In the genomic region with DNA sequence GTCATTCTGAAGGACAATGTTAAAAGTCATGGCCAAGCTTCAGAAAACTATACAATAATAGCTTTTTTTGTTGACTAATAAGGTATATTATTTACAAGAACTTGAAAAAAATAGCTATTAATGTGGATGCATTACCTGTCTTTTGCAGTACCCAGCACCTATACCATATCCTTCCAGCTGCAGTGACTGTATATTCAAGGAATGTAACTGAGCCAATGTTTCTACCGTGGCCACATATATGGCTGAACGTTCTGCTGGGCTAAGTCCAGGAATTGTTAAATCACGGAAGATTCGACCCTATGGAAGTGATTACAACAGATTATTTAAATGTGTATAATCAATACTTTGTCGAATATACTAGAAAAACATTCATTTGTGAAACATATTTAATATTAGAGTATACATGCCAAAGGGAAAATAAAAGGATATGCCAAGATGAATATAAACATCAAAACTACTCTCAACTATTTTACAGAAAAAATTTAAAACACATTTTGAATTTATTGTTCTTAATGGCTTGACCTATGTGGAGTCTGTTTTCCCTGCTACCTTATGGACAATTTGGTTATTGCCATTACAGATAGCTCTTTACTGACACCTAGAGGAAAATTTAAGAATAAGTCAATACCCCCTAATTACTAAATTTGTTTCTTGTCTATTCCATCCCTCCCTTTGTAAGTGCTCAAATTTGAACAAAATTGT, we compare ENCODE assay signal across 9 cellular contexts. TPM values are rescaled to one million over a fixed set of nuclear protein-coding genes. Genes with fewer than 3 reads are reported as not detected.
DNase-seq lines count a peak whose midpoint lies in the region; ATAC-seq and TF ChIP-seq lines count a peak whose summit lies in the region.
"Had no signal": no experiment of that assay in that cellular context is flagged by ENCODE, and none has a peak within 500 bp of the region (broad histone marks: within the 10 kb centered on the region; RNA-seq: fewer than 3 reads in every experiment).

No MANE protein-coding gene starts in this region.

- peak; percentile 17 for TF ChIP-seq CTCF in GM13976 (IDR thresholded peaks at IDR 0.05; ENCODE audit: borderline replicate concordance, control extremely low read depth, extremely low read depth, insufficient read depth, missing control alignments)
- peak; percentile 97 for TF ChIP-seq CTCF in activated B cell treated with CpG ODN at 0.5 μM for 24 hours (IDR thresholded peaks at IDR 0.05)
- peak; percentile 65 to 90 (median 82) for TF ChIP-seq CTCF in heart left ventricle (IDR thresholded peaks at IDR 0.05)

- in situ Hi-C loops in ACHN (cut with HindIII; ENCODE audit: low pct_ligation_motif_present, low pct_unique_long_range_greater_than_20kb, low sequenced_read_pairs) = loop anchor here (25.0 kb wide), 1 partner anchor 105 kb away; no protein-coding TSS in a partner anchor
- in situ Hi-C loops in GM13976 (cut with MboI; ENCODE audit: low sequenced_read_pairs, unreplicated experiment) = loop anchor here (25.0 kb wide), 1 partner anchor 105 kb away; no protein-coding TSS in a partner anchor

- POLR2A ChIA-PET in activated B cell treated with CpG ODN at 0.5 μM for 24 hours (lab: Charles Lee) = no interaction called here

- no peak overlapping the region for H3K4me3 Mint-ChIP-seq in activated B cell treated with CpG ODN at 0.5 μM for 24 hours
- H3K4me3 Mint-ChIP-seq: central memory CD8-positive, alpha-beta T cell had no signal

- H3K4me1 ChIP-seq in heart left ventricle = peaks cover 0 to 6% (median 0%) of the 10 kb centered on the region in 12 donors

- WGBS in heart left ventricle, 4 donors = 62 to 68% (median 65%) methylated on average over 5 of the region's 5 CpGs

- H3K4me1 Mint-ChIP-seq in activated B cell treated with CpG ODN at 0.5 μM for 24 hours = peaks cover 3% of the 10 kb centered on the region

- no peak overlapping the region for H3K4me3 ChIP-seq in heart left ventricle

- no peaks in the 10 kb centered on the region for H3K9me3 Mint-ChIP-seq in activated B cell treated with CpG ODN at 0.5 μM for 24 hours
- H3K9me3 Mint-ChIP-seq: central memory CD8-positive, alpha-beta T cell had no signal

- ATAC-seq in activated B cell treated with CpG ODN at 0.5 μM for 24 hours (ENCODE audit: low read depth) = no peak
- peak in 2 of 4 donors; percentile 57 to 76 for ATAC-seq in heart left ventricle
- ATAC-seq in HG03442 (IDR thresholded peaks at IDR 0.05; ENCODE audit: unreplicated experiment) = no peak

- peaks cover 27% of the 10 kb centered on the region for H3K36me3 Mint-ChIP-seq in activated B cell treated with CpG ODN at 0.5 μM for 24 hours (ENCODE audit: low read depth)

- no peak overlapping the region for H3K27ac Mint-ChIP-seq in activated B cell treated with CpG ODN at 0.5 μM for 24 hours

- H3K27ac ChIP-seq in heart left ventricle = no peak overlapping the region

- no peaks in the 10 kb centered on the region for H3K9me3 ChIP-seq in heart left ventricle

- TF ChIP-seq POLR2A in heart left ventricle (IDR thresholded peaks at IDR 0.05) = no peak

- H3K27me3 ChIP-seq in heart left ventricle = no peaks in the 10 kb centered on the region

- H3K27me3 Mint-ChIP-seq in activated B cell treated with CpG ODN at 0.5 μM for 24 hours = no peaks in the 10 kb centered on the region
- H3K27me3 Mint-ChIP-seq: central memory CD8-positive, alpha-beta T cell had no signal

- peak; percentile 63 for DNase-seq in ACHN
- peak; percentile 63 for DNase-seq in GM13976 (ENCODE audit: low spot score)
- DNase-seq in NCI-H2081 (lab: John Stamatoyannopoulos, UW) = peak; percentile 70 to 72
- no peak for DNase-seq in activated B cell treated with CpG ODN at 0.5 μM for 24 hours
- no peak for DNase-seq in heart left ventricle
- peak; percentile 31 for DNase-seq in smooth muscle cell of the brain vasculature (ENCODE audit: low read depth, low spot score)
- no peak for DNase-seq in ecto neural progenitor cell (ENCODE audit: low spot score)

- CTCF ChIA-PET in activated B cell treated with CpG ODN at 0.5 μM for 24 hours (lab: Charles Lee) = interaction anchor here (0.6 to 3.9 kb wide), 9 partner anchors 11 to 290 kb away, joined by 3 to 61 read pairs (median 4); a partner anchor contains a TSS

- intact Hi-C loops in activated B cell treated with CpG ODN at 0.5 μM for 24 hours (cut with micrococcal nuclease) = loop anchor here (1.0 to 10.0 kb wide), 4 partner anchors 106 to 607 kb away; a partner anchor contains a TSS
- intact Hi-C loops in heart left ventricle (cut with DNase I) = loop anchor here (1.0 to 10.0 kb wide), 4 partner anchors 105 to 287 kb away; no protein-coding TSS in a partner anchor

- H3K36me3 ChIP-seq in heart left ventricle = peaks cover 0 to 54% (median 23%) of the 10 kb centered on the region in 9 donors

RNA-seq across cellular contexts. Expression of a gene that starts 17.6 kb away (rescaled TPM):
- total RNA-seq in activated B cell treated with CpG ODN at 0.5 μM for 24 hours = 16.4 and 24.0 TPM in 2 replicates
- 10 to 100 TPM; 18.3 to 38.8 (median 24.5) TPM for total RNA-seq in heart left ventricle
- polyA plus RNA-seq in heart left ventricle = 10 to 100 TPM in 1 of 2 donors, 1 to 10 TPM in 1; 8.9 to 14.1 TPM

RNA-seq across cellular contexts. Expression of a gene that starts 18.1 kb away (rescaled TPM):
- 34.3 and 36.4 TPM in 2 replicates for total RNA-seq in activated B cell treated with CpG ODN at 0.5 μM for 24 hours
- total RNA-seq in heart left ventricle = 10 to 100 TPM; 25.3 to 38.6 (median 32.0) TPM
- 10 to 100 TPM; 25.7 to 59.1 TPM for polyA plus RNA-seq in heart left ventricle

RNA-seq across cellular contexts. Expression of a gene that starts 44.9 kb away (rescaled TPM):
- 0.11 and 0.15 TPM in 2 replicates for total RNA-seq in activated B cell treated with CpG ODN at 0.5 μM for 24 hours
- 1 to 10 TPM in 7 of 9 donors, under 1 TPM in 2; 0.69 to 3.0 (median 2.0) TPM for total RNA-seq in heart left ventricle
- 1 to 10 TPM in 1 of 2 donors, under 1 TPM in 1; 0.64 to 2.2 TPM for polyA plus RNA-seq in heart left ventricle

Comparison
In these comparisons a context has a peak if more than half of its experiments do, and no peak if none do; other contexts are left out.
1. DNase-seq: peak in ACHN (single experiment), GM13976 (single experiment), NCI-H2081 (2 of 2) and smooth muscle cell of the brain vasculature (single experiment); none in activated B cell treated with CpG ODN at 0.5 μM for 24 hours (single experiment), heart left ventricle (0 of 5) and ecto neural progenitor cell (single experiment).
2. CTCF ChIP-seq: peak in every context shown above with its lines; median percentile 97 in activated B cell treated with CpG ODN at 0.5 μM for 24 hours; 82 in heart left ventricle; 17 in GM13976.